In the genomic region with DNA sequence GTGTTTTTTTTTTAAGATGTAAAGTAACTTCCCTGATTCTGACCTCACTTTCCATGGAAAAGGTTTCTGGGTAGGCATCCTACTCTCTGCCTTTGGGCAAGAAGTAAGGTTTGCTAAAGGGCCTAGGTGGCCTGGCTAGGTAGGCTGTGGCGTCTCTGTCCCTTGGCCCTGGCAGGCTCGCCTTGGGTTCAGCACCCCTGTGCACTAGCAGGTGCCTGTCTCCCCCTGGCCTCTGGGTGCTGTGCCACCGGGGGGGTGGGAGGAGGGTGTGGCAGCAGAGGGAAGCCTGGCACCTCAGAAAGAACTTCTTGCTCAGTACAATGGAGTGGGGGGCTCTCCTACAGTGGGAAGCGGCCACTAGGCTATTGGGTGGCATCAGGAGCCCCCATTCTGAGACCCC, we compare ENCODE assay signal across 34 cellular contexts. TPM values are rescaled to one million over a fixed set of nuclear protein-coding genes. Genes with fewer than 3 reads are reported as not detected.
"Had no signal": no experiment of that assay in that cellular context is flagged by ENCODE, and none has a peak within 500 bp of the region (broad histone marks: within the 10 kb centered on the region; RNA-seq: fewer than 3 reads in every experiment).

No MANE protein-coding gene starts in this region.

- H3K4me1 Mint-ChIP-seq: mesothelial cell of epicardium; nephron; neural progenitor cell; stimulated activated naive B cell treated with anti-CD40 and anti-IgM and Interleukin-4, amounts not matched to agents 10 μg/mL and 1 μg/mL and 100 μg/mL, for 72 hours had no signal

- H3K9ac ChIP-seq: neural progenitor cell had no signal

- H3K4me2 ChIP-seq: neural progenitor cell had no signal

- H2AFZ ChIP-seq: neural progenitor cell had no signal

- H3K36me3 ChIP-seq: neural progenitor cell, ovary, uterus had no signal

- FAIRE-seq: colon, endometrium, islet of Langerhans had no signal

- H3K4me3 Mint-ChIP-seq: dendritic cell treated with granulocyte-macrophage colony-stimulating factor and Interleukin-4, amounts not matched to agents 40 ng/mL and 50 ng/mL, for 4 days; effector memory CD8-positive, alpha-beta T cell; mesothelial cell of epicardium; naive thymus-derived CD4-positive, alpha-beta T cell; nephron; neural progenitor cell; stimulated activated naive B cell treated with anti-CD40 and anti-IgM and Interleukin-4, amounts not matched to agents 10 μg/mL and 1 μg/mL and 100 μg/mL, for 72 hours; stimulated activated naive CD8-positive, alpha-beta T cell treated with anti-CD3 and anti-CD28 coated beads, Interleukin-15, Interleukin-2, amounts not matched to agents 100 ng/mL and 50 ng/mL, for 24 hours had no signal

- H3K4me3 ChIP-seq: esophagus squamous epithelium, heart right ventricle, left lung, mucosa of descending colon, neural progenitor cell, ovary, psoas muscle, sigmoid colon, spleen, thoracic aorta, tibial nerve, upper lobe of right lung, uterus had no signal

- ATAC-seq: effector memory CD8-positive, alpha-beta T cell; heart right ventricle; left cardiac atrium; left lung; mucosa of descending colon; naive thymus-derived CD4-positive, alpha-beta T cell; psoas muscle; right cardiac atrium; stimulated activated naive B cell treated with anti-CD40 and anti-IgM and Interleukin-4, amounts not matched to agents 10 μg/mL and 1 μg/mL and 100 μg/mL, for 72 hours; upper lobe of right lung had no signal

- H3K27me3 ChIP-seq: esophagus squamous epithelium, heart right ventricle, left lung, neural progenitor cell, ovary, sigmoid colon, spleen, tibial nerve, upper lobe of right lung, uterus had no signal

- H3K9me3 ChIP-seq: esophagus squamous epithelium, heart right ventricle, left lung, mucosa of descending colon, ovary, psoas muscle, sigmoid colon, spleen, thoracic aorta, tibial nerve, upper lobe of right lung, uterus had no signal

- H3K27ac ChIP-seq: esophagus squamous epithelium, heart right ventricle, left lung, neural progenitor cell, ovary, psoas muscle, sigmoid colon, spleen, thoracic aorta, tibial nerve, upper lobe of right lung, uterus had no signal

- H3K27ac Mint-ChIP-seq: dendritic cell treated with granulocyte-macrophage colony-stimulating factor and Interleukin-4, amounts not matched to agents 40 ng/mL and 50 ng/mL, for 4 days; effector memory CD8-positive, alpha-beta T cell; mesothelial cell of epicardium; nephron; neural progenitor cell; stimulated activated naive B cell treated with anti-CD40 and anti-IgM and Interleukin-4, amounts not matched to agents 10 μg/mL and 1 μg/mL and 100 μg/mL, for 72 hours; stimulated activated naive CD8-positive, alpha-beta T cell treated with anti-CD3 and anti-CD28 coated beads, Interleukin-15, Interleukin-2, amounts not matched to agents 100 ng/mL and 50 ng/mL, for 24 hours had no signal

- H3K4me1 ChIP-seq: esophagus squamous epithelium, heart right ventricle, left lung, psoas muscle, sigmoid colon, spleen, tibial nerve, upper lobe of right lung, uterus had no signal

- H3K9me3 Mint-ChIP-seq: dendritic cell treated with granulocyte-macrophage colony-stimulating factor and Interleukin-4, amounts not matched to agents 40 ng/mL and 50 ng/mL, for 4 days; effector memory CD8-positive, alpha-beta T cell; mesothelial cell of epicardium; naive thymus-derived CD4-positive, alpha-beta T cell; nephron; neural progenitor cell; stimulated activated naive B cell treated with anti-CD40 and anti-IgM and Interleukin-4, amounts not matched to agents 10 μg/mL and 1 μg/mL and 100 μg/mL, for 72 hours; stimulated activated naive CD8-positive, alpha-beta T cell treated with anti-CD3 and anti-CD28 coated beads, Interleukin-15, Interleukin-2, amounts not matched to agents 100 ng/mL and 50 ng/mL, for 24 hours had no signal

- DNase-seq: effector memory CD8-positive, alpha-beta T cell; erythroblast; esophagus squamous epithelium; foreskin melanocyte; glutamatergic neuron; heart right ventricle; hippocampal formation; left cardiac atrium; mesenchymal stem cell; mucosa of descending colon; naive thymus-derived CD4-positive, alpha-beta T cell; nucleus accumbens; ovary; sigmoid colon; spleen; stimulated activated CD4-positive, alpha-beta T cell treated with anti-CD3 and anti-CD28 coated beads, Interleukin-15, amount 100 ng/mL, for 24 hours; stimulated activated CD4-positive, alpha-beta T cell treated with anti-CD3 and anti-CD28 coated beads, Interleukin-2, amount 100 ng/mL, for 48 hours; stimulated activated naive B cell treated with anti-CD40 and anti-IgM and Interleukin-4, amounts not matched to agents 10 μg/mL and 1 μg/mL and 100 μg/mL, for 72 hours; upper lobe of right lung; uterus had no signal

- H3K27me3 Mint-ChIP-seq: dendritic cell treated with granulocyte-macrophage colony-stimulating factor and Interleukin-4, amounts not matched to agents 40 ng/mL and 50 ng/mL, for 4 days; effector memory CD8-positive, alpha-beta T cell; naive thymus-derived CD4-positive, alpha-beta T cell; stimulated activated naive B cell treated with anti-CD40 and anti-IgM and Interleukin-4, amounts not matched to agents 10 μg/mL and 1 μg/mL and 100 μg/mL, for 72 hours; stimulated activated naive CD8-positive, alpha-beta T cell treated with anti-CD3 and anti-CD28 coated beads, Interleukin-15, Interleukin-2, amounts not matched to agents 100 ng/mL and 50 ng/mL, for 24 hours had no signal

RNA-seq across cellular contexts. Expression of gene BHLHA15, which starts 26.8 kb away (rescaled TPM):
- total RNA-seq: heart right ventricle, mesothelial cell of epicardium, psoas muscle, sigmoid colon, skeletal muscle tissue, thoracic aorta, tibial nerve had no signal
- polyA plus RNA-seq: naive thymus-derived CD4-positive, alpha-beta T cell; ovary; psoas muscle; right cardiac atrium had no signal
